1 cellular context compared by ENCODE assay signal in the genomic region with DNA sequence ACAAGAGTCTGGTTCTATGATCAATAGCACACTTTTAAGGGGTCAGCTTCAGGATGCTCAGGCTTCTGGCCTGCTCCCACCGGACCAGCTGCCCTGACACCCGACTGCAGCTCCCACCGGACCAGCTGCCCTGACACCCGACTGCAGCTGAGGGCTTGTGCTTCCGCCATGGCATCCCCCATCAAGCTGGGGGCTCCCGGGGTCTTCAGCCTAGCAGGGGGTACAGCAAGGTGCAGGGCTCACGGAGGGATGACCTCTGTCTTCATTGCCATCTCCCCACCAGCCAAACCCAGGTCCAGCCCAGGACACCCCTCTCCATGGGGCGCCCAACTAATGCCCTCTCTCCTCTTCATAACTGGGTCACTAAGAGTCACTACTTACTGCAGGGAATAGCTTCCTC.
TF ChIP-seq lines count a peak whose summit lies in the region.

No MANE protein-coding gene starts in this region.

TF ChIP-seq in HepG2, 621 proteins besides CTCF, POLR2A, EP300 and RAD21:
- TF ChIP-seq, protein P1, sequence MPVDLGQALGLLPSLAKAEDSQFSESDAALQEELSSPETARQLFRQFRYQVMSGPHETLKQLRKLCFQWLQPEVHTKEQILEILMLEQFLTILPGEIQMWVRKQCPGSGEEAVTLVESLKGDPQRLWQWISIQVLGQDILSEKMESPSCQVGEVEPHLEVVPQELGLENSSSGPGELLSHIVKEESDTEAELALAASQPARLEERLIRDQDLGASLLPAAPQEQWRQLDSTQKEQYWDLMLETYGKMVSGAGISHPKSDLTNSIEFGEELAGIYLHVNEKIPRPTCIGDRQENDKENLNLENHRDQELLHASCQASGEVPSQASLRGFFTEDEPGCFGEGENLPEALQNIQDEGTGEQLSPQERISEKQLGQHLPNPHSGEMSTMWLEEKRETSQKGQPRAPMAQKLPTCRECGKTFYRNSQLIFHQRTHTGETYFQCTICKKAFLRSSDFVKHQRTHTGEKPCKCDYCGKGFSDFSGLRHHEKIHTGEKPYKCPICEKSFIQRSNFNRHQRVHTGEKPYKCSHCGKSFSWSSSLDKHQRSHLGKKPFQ (CRISPR knock-in tag; IDR thresholded peaks at IDR 0.05; ENCODE audit: insufficient replicate concordance): no peak
- TF ChIP-seq ZNF572 (CRISPR knock-in tag; IDR thresholded peaks at IDR 0.05): no peak
- TF ChIP-seq TRIM24 (CRISPR knock-in tag; IDR thresholded peaks at IDR 0.05): no peak
- TF ChIP-seq HMG20B (CRISPR knock-in tag; conservative IDR thresholded peaks at IDR 0.05): no peak
